ENCODE assay signal across 18 cellular contexts in genomic region chr13:106710267-106710666, GRCh38.
DNase-seq lines count a peak whose midpoint lies in the region; TF ChIP-seq lines count a peak whose summit lies in the region.
"Had no signal": no experiment of that assay in that cellular context is flagged by ENCODE, and none has a peak within 500 bp of the region (broad histone marks: within the 10 kb centered on the region; RNA-seq: fewer than 3 reads in every experiment).

No MANE protein-coding gene starts in this region.

- intact Hi-C loops in breast epithelium (cut with DNase I; ENCODE audit: low total_unique reads) (no loop called here), thyroid gland (cut with DNase I) (no loop called here)

- H3K27ac ChIP-seq in breast epithelium, result peak overlapping the region; percentile 13 to 46
- H3K27ac ChIP-seq in muscle layer of duodenum (ENCODE audit: low read length), result peak overlapping the region; percentile 28
- peak overlapping the region in 2 of 3 donors; percentile 3 to 34 for H3K27ac ChIP-seq in thyroid gland
- H3K27ac ChIP-seq: body of pancreas, HL-60, prostate gland, WERI-Rb-1 had no signal

- H3K4me3 ChIP-seq in breast epithelium (peak overlapping the region in 2 of 3 donors; percentile 37 to 50), fibroblast of mammary gland (ENCODE audit: control insufficient read depth, low read depth, low read length) (no peak overlapping the region), muscle layer of duodenum (ENCODE audit: low read depth in 1 of 2, low read length in 2 of 2) (peak overlapping the region; percentile 32 to 40), thyroid gland (replicated peaks in 1 of 3) (no peak overlapping the region)
- H3K4me3 ChIP-seq: body of pancreas, prostate gland had no signal

- DNase-seq in breast epithelium (ENCODE audit: low spot score in 2 of 2) (no peak), fibroblast of mammary gland (ENCODE audit: low read depth) (peak; percentile 6), thyroid gland (no peak), SKM-1 (lab: John Stamatoyannopoulos, UW; ENCODE audit: unreplicated experiment) (no peak), KG1 (lab: John Stamatoyannopoulos, UW) (no peak), germinal center (ENCODE audit: low spot score) (no peak)
- DNase-seq: body of pancreas; effector memory CD8-positive, alpha-beta T cell; glutamatergic neuron; KBM-7; NCI-H1436; NCI-H524 treated with DMSO at 0.1 percent for 48 hours; stimulated activated CD4-positive, alpha-beta T cell treated with anti-CD3 and anti-CD28 coated beads, Interleukin-2, amount 100 ng/mL, for 24 hours; transverse colon; WERI-Rb-1 had no signal

- H3K36me3 ChIP-seq in breast epithelium (no peaks in the 10 kb centered on the region), muscle layer of duodenum (ENCODE audit: control insufficient read depth in 1 of 2, insufficient read depth in 2 of 2, low read length in 2 of 2) (no peaks in the 10 kb centered on the region), thyroid gland (no peaks in the 10 kb centered on the region)
- H3K36me3 ChIP-seq: prostate gland, transverse colon, WERI-Rb-1 had no signal

- TF ChIP-seq POLR2A in breast epithelium (IDR thresholded peaks at IDR 0.05), result no peak
- no peak for TF ChIP-seq POLR2A in thyroid gland (IDR thresholded peaks at IDR 0.05)

- 51 to 60% methylated on average over 7 of the region's 7 CpGs for WGBS in thyroid gland, 2 donors

- no peak for TF ChIP-seq CTCF in breast epithelium (IDR thresholded peaks at IDR 0.05)
- TF ChIP-seq CTCF in fibroblast of mammary gland (conservative IDR thresholded peaks at IDR 0.05; ENCODE audit: control insufficient read depth, insufficient read depth, low read depth, low read length), result no peak
- no peak for TF ChIP-seq CTCF in thyroid gland (IDR thresholded peaks at IDR 0.05)

- no peaks in the 10 kb centered on the region for H3K27me3 ChIP-seq in breast epithelium
- H3K27me3 ChIP-seq in muscle layer of duodenum (ENCODE audit: low read depth, low read length), result no peaks in the 10 kb centered on the region
- H3K27me3 ChIP-seq in thyroid gland, result no peaks in the 10 kb centered on the region
- H3K27me3 ChIP-seq: body of pancreas, transverse colon had no signal

- H3K4me1 ChIP-seq in breast epithelium, result peaks cover 0 to 4% of the 10 kb centered on the region in 2 donors
- H3K4me1 ChIP-seq in muscle layer of duodenum (ENCODE audit: control insufficient read depth in 1 of 2, insufficient read depth in 2 of 2, low read length in 2 of 2), result no peaks in the 10 kb centered on the region
- H3K4me1 ChIP-seq in thyroid gland, result no peaks in the 10 kb centered on the region
- H3K4me1 ChIP-seq: body of pancreas, prostate gland had no signal

- H3K9me3 ChIP-seq in breast epithelium (no peaks in the 10 kb centered on the region), muscle layer of duodenum (ENCODE audit: control insufficient read depth in 1 of 2, low read length in 2 of 2) (no peaks in the 10 kb centered on the region), thyroid gland (no peaks in the 10 kb centered on the region)
- H3K9me3 ChIP-seq: body of pancreas, prostate gland, transverse colon had no signal

Comparison
In these comparisons a context has a peak if more than half of its experiments do, and no peak if none do; other contexts are left out.
1. H3K4me3 ChIP-seq: peak in breast epithelium (2 of 3) and muscle layer of duodenum (2 of 2); none in fibroblast of mammary gland (single experiment) and thyroid gland (0 of 3).
2. Peak in every context shown above with its lines, with median percentiles within 50 percentile points of each other: H3K27ac ChIP-seq.